ENCODE assay signal across 13 cellular contexts in the genomic region with DNA sequence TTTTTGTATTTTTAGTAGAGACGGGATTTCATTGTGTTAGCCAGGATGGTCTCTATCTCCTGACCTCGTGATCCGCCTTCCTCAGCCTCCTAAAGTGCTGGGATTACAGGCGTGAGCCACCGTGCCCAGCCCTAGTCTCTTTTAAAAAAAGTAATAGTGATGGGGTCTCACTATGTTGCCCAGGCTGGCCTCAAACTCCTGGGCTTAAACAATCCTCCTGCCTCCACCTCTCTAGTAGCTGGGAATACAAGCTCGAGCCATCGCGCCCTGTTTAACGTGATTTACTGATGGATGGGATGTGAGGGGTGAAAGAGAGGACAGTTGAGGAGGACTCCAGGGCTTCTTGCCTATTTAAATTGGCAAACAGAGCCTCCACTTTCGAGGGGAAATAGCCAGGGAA. TPM values are rescaled to one million over a fixed set of nuclear protein-coding genes. Genes with fewer than 3 reads are reported as not detected.
DNase-seq lines count a peak whose midpoint lies in the region; ATAC-seq, FAIRE-seq and TF ChIP-seq lines count a peak whose summit lies in the region.
"Not testable (repeated sequence)": the region's sequence is repeated elsewhere in the genome, so short reads cannot be mapped to it uniquely, and the experiment has no call there.
"Had no signal": no experiment of that assay in that cellular context is flagged by ENCODE, and none has a peak within 500 bp of the region (broad histone marks: within the 10 kb centered on the region; RNA-seq: fewer than 3 reads in every experiment).

No MANE protein-coding gene starts in this region.

- H3K9ac ChIP-seq in BLaER1: 0 out of 2 replicates have a peak overlapping the region, but pooled peaks have one; percentile 4
- not testable (repeated sequence) for H3K9ac ChIP-seq in K562 (ENCODE audit: insufficient read depth in 1 of 2, low read depth in 2 of 2, low read length in 2 of 2); neural progenitor cell

- not testable (repeated sequence) for H3K27ac ChIP-seq in BLaER1; K562 (ENCODE audit: extremely low read depth, low read depth, low read length); neural progenitor cell

- not testable (repeated sequence) for TF ChIP-seq POLR2A in K562 (conservative IDR thresholded peaks at IDR 0.05)

- H3K27me3 Mint-ChIP-seq in T-helper 17 cell; natural killer cell treated with Interleukin-12 subunit alpha and Interleukin-12 subunit beta and Interleukin-15 and Interleukin-18, amount 100 ng/mL, for 72 hours; neural progenitor cell (ENCODE audit: insufficient read depth, low read depth): not testable (repeated sequence)

- peaks cover 29% of the 10 kb centered on the region for H3K4me1 ChIP-seq in BLaER1
- H3K4me1 ChIP-seq in K562 (replicated peaks in 1 of 2; ENCODE audit: control insufficient read depth in 2 of 2, insufficient read depth in 2 of 2, low read length in 2 of 2): peaks cover 10 to 13% of the 10 kb centered on the region in 2 experiments; a peak in 4 of 5 replicates
- H3K4me1 ChIP-seq in neural progenitor cell: not testable (repeated sequence)

- H2AFZ ChIP-seq in K562 (ENCODE audit: low read depth, low read length); neural progenitor cell (replicated peaks): not testable (repeated sequence)

- H3K36me3 ChIP-seq in BLaER1; K562 (ENCODE audit: control insufficient read depth, insufficient read depth, low read length); neural progenitor cell: not testable (repeated sequence)

- H3K4me3 Mint-ChIP-seq in T-helper 17 cell; natural killer cell treated with Interleukin-12 subunit alpha and Interleukin-12 subunit beta and Interleukin-15 and Interleukin-18, amount 100 ng/mL, for 72 hours; stimulated activated effector memory CD8-positive, alpha-beta T cell treated with anti-CD3 and anti-CD28 coated beads, Interleukin-12 subunit alpha, Interleukin-12 subunit beta, amount 100 ng/mL, for 72 hours: not testable (repeated sequence)
- peak overlapping the region; percentile 7 for H3K4me3 Mint-ChIP-seq in neural progenitor cell

- not testable (repeated sequence) for BruUV-seq in K562 (replicated peaks; lab: Mats Ljungman, UMichigan)

- TF ChIP-seq RAD21 in K562 (CRISPR knock-in tag; conservative IDR thresholded peaks at IDR 0.05 in 1 of 2, IDR thresholded peaks at IDR 0.05 in 1 of 2): not testable (repeated sequence)

- 49% methylated on average over 10 of the region's 10 CpGs for WGBS in K562 (ENCODE audit: insufficient coverage, low coverage, missing lambda C conversion rate)

- CTCF ChIA-PET in K562 (lab: Yijun Ruan, JAX; ENCODE audit: low intra/inter-chr PET ratio): interaction anchor here (5.2 kb wide), 1 partner anchor 43 kb away, joined by 100 read pairs; the partner anchor contains the start of gene AANAT

- intact Hi-C loops in K562 (cut with micrococcal nuclease): loop anchor here (5.0 kb wide), 2 partner anchors 39 to 206 kb away; no protein-coding TSS in a partner anchor

- not testable (repeated sequence) for H3K4me2 ChIP-seq in BLaER1; K562 (ENCODE audit: insufficient read depth, low read length); neural progenitor cell

- peaks cover 25% of the 10 kb centered on the region for H3K4me1 Mint-ChIP-seq in T-helper 17 cell
- H3K4me1 Mint-ChIP-seq in natural killer cell treated with Interleukin-12 subunit alpha and Interleukin-12 subunit beta and Interleukin-15 and Interleukin-18, amount 100 ng/mL, for 72 hours (ENCODE audit: low read depth in 2 of 2): peaks cover 18 to 36% of the 10 kb centered on the region in 2 donors
- H3K4me1 Mint-ChIP-seq in neural progenitor cell: peaks cover 11% of the 10 kb centered on the region
- peaks cover 42% of the 10 kb centered on the region for H3K4me1 Mint-ChIP-seq in stimulated activated effector memory CD8-positive, alpha-beta T cell treated with anti-CD3 and anti-CD28 coated beads, Interleukin-12 subunit alpha, Interleukin-12 subunit beta, amount 100 ng/mL, for 72 hours

- H3K79me2 ChIP-seq in K562 (ENCODE audit: control insufficient read depth, insufficient read depth, low read length); neural progenitor cell (ENCODE audit: low read depth): not testable (repeated sequence)

- DNase-seq in T-helper 17 cell; K562 (ENCODE audit: extremely low read depth in 1 of 4, low spot score in 3 of 4); natural killer cell treated with Interleukin-12 subunit alpha and Interleukin-12 subunit beta and Interleukin-15 and Interleukin-18, amount 100 ng/mL, for 72 hours (ENCODE audit: low spot score); neural progenitor cell (ENCODE audit: low spot score); stimulated activated effector memory CD8-positive, alpha-beta T cell treated with anti-CD3 and anti-CD28 coated beads, Interleukin-12 subunit alpha, Interleukin-12 subunit beta, amount 100 ng/mL, for 72 hours (ENCODE audit: low spot score in 2 of 2): not testable (repeated sequence)

- not testable (repeated sequence) for H3F3A ChIP-seq in neural progenitor cell (ENCODE audit: low read depth)

- not testable (repeated sequence) for H3K27me3 ChIP-seq in BLaER1; K562 (ENCODE audit: control insufficient read depth in 2 of 2, insufficient read depth in 2 of 2, low read length in 2 of 2)
- H3K27me3 ChIP-seq in neural progenitor cell: peaks cover 20% of the 10 kb centered on the region

- H3K4me3 ChIP-seq in BLaER1, K562, neural progenitor cell: not testable (repeated sequence)

- not testable (repeated sequence) for H3K36me3 Mint-ChIP-seq in T-helper 17 cell (ENCODE audit: low read depth); natural killer cell treated with Interleukin-12 subunit alpha and Interleukin-12 subunit beta and Interleukin-15 and Interleukin-18, amount 100 ng/mL, for 72 hours; neural progenitor cell; stimulated activated effector memory CD8-positive, alpha-beta T cell treated with anti-CD3 and anti-CD28 coated beads, Interleukin-12 subunit alpha, Interleukin-12 subunit beta, amount 100 ng/mL, for 72 hours

- not testable (repeated sequence) for TF ChIP-seq CTCF in K562 (IDR thresholded peaks at IDR 0.05 in 2 of 3, conservative IDR thresholded peaks at IDR 0.05 in 1 of 3; ENCODE audit: insufficient read depth in 2 of 3, low read depth in 1 of 3, low read length in 3 of 3); neural progenitor cell (IDR thresholded peaks at IDR 0.05)

- in situ Hi-C loops in K562 (cut with MboI): loop anchor here (5.0 kb wide), 3 partner anchors 41 to 206 kb away; partner anchors contain the start of gene AANAT

- POLR2A ChIA-PET in K562 (lab: Yijun Ruan, JAX): interaction anchor here (0.5 to 1.7 kb wide), 8 partner anchors 20 to 568 kb away, joined by 3 to 8 read pairs (median 4); no protein-coding TSS in a partner anchor

- not testable (repeated sequence) for H4K20me1 ChIP-seq in BLaER1; K562 (replicated peaks; ENCODE audit: control insufficient read depth, insufficient read depth, low read length); neural progenitor cell (ENCODE audit: low read depth)

- not testable (repeated sequence) for FAIRE-seq in K562 (lab: Jason Lieb, UNC)

- not testable (repeated sequence) for H3K9me3 Mint-ChIP-seq in natural killer cell treated with Interleukin-12 subunit alpha and Interleukin-12 subunit beta and Interleukin-15 and Interleukin-18, amount 100 ng/mL, for 72 hours; neural progenitor cell; stimulated activated effector memory CD8-positive, alpha-beta T cell treated with anti-CD3 and anti-CD28 coated beads, Interleukin-12 subunit alpha, Interleukin-12 subunit beta, amount 100 ng/mL, for 72 hours

- H3K27ac Mint-ChIP-seq in T-helper 17 cell: peak overlapping the region; percentile 92
- H3K27ac Mint-ChIP-seq in natural killer cell treated with Interleukin-12 subunit alpha and Interleukin-12 subunit beta and Interleukin-15 and Interleukin-18, amount 100 ng/mL, for 72 hours: peak overlapping the region; percentile 29 to 89
- H3K27ac Mint-ChIP-seq in neural progenitor cell: not testable (repeated sequence)
- H3K27ac Mint-ChIP-seq in stimulated activated effector memory CD8-positive, alpha-beta T cell treated with anti-CD3 and anti-CD28 coated beads, Interleukin-12 subunit alpha, Interleukin-12 subunit beta, amount 100 ng/mL, for 72 hours: peak overlapping the region; percentile 71

- H3K9me1 ChIP-seq in K562 (ENCODE audit: control insufficient read depth, insufficient read depth, low read length): not testable (repeated sequence)

- not testable (repeated sequence) for ATAC-seq in T-helper 17 cell; K562; natural killer cell treated with Interleukin-12 subunit alpha and Interleukin-12 subunit beta and Interleukin-15 and Interleukin-18, amount 100 ng/mL, for 72 hours; stimulated activated effector memory CD8-positive, alpha-beta T cell treated with anti-CD3 and anti-CD28 coated beads, Interleukin-12 subunit alpha, Interleukin-12 subunit beta, amount 100 ng/mL, for 72 hours

- H3K9me3 ChIP-seq in BLaER1; T-helper 17 cell (ENCODE audit: control insufficient read depth, low read length, poor library complexity, severe bottlenecking); K562 (replicated peaks; ENCODE audit: control insufficient read depth, insufficient read depth, low read depth, low read length); neural progenitor cell (ENCODE audit: low read depth): not testable (repeated sequence)

- TF ChIP-seq EP300 in K562 (IDR thresholded peaks at IDR 0.05; ENCODE audit: low read length): not testable (repeated sequence)

RNA-seq across cellular contexts. Expression of gene RHBDF2, which starts 7.2 kb away (rescaled TPM):
- total RNA-seq in T-helper 17 cell (10 to 100 TPM; 38.3 to 48.7 TPM), K562 (2014; rRNA removed) (1.5 and 4.0 TPM in 2 replicates), K562 (2014; rRNA removed; fragmentation: Illumina TruSeq; extraction: Trizol) (0.19 and 0.47 TPM in 2 replicates), K562 (2015; rRNA removed; fragmentation: Illumina TruSeq; extraction: Trizol) (0.65 and 0.75 TPM in 2 replicates), K562 (2021) (2.3 and 2.8 TPM in 2 replicates), neural progenitor cell (ENCODE audit: low replicate concordance) (0.79 and 5.0 TPM in 2 replicates)
- total RNA-seq in K562 (2011; cell fraction: chromatin; rRNA removed; ENCODE audit: low replicate concordance): 5.1 and 22.6 TPM in 2 replicates
- 12.2 and 15.7 TPM in 2 replicates for total RNA-seq in K562 (2011; cell fraction: nucleolus; rRNA removed)
- 4.0 and 6.5 TPM in 2 replicates for total RNA-seq in K562 (2011; cell fraction: nucleoplasm; rRNA removed)
- polyA plus RNA-seq in K562 (2011; rRNA removed) (1.1 and 3.1 TPM in 2 replicates), K562 (2014; fragmentation: Illumina TruSeq; extraction: Trizol) (1.3 and 1.6 TPM in 2 replicates), K562 (2014; fragmentation: Nextera tagmentation; extraction: Ambion mirVana) (under 1 TPM; 0.04 to 0.06 TPM), K562 (2014; rRNA removed) (1.5 and 1.6 TPM in 2 replicates)
- 1.7 and 6.2 TPM in 2 replicates for polyA plus RNA-seq in K562 (2011; cell fraction: cytosol; rRNA removed)
- polyA plus RNA-seq in K562 (2011; cell fraction: nucleus; rRNA removed): 8.1 and 13.7 TPM in 2 replicates
- 1.5 and 1.7 TPM in 2 replicates for polyA plus RNA-seq in K562 (2012)
- polyA minus RNA-seq in K562 (2011; rRNA and poly(A)+ RNA removed): 0.74 and 1.6 TPM in 2 replicates
- polyA minus RNA-seq in K562 (2011; cell fraction: cytosol; rRNA and poly(A)+ RNA removed): 2.7 and 6.3 TPM in 2 replicates
- 4.7 and 5.3 TPM in 2 replicates for polyA minus RNA-seq in K562 (2011; cell fraction: nucleus; rRNA and poly(A)+ RNA removed)
- total RNA-seq in natural killer cell treated with Interleukin-12 subunit alpha and Interleukin-12 subunit beta and Interleukin-15 and Interleukin-18, amount 100 ng/mL, for 72 hours: 100 to 1,000 TPM; 156 to 234 TPM

RNA-seq across cellular contexts. Expression of gene CYGB, which starts 29.0 kb away (rescaled TPM):
- total RNA-seq in T-helper 17 cell (not detected), K562 (2014; rRNA removed) (0.95 TPM in 1 of 2 replicates, not detected in the other), K562 (2014; rRNA removed; fragmentation: Illumina TruSeq; extraction: Trizol) (0.16 TPM in 1 of 2 replicates, not detected in the other), K562 (2015; rRNA removed; fragmentation: Illumina TruSeq; extraction: Trizol) (not detected in 2 replicates), K562 (2021) (0.13 and 0.24 TPM in 2 replicates), neural progenitor cell (ENCODE audit: low replicate concordance) (1.1 TPM in 1 of 2 replicates, not detected in the other)
- total RNA-seq in K562 (2011; cell fraction: chromatin; rRNA removed; ENCODE audit: low replicate concordance): 0.84 TPM in 1 of 2 replicates, not detected in the other
- 0.66 TPM in 1 of 2 replicates, not detected in the other for total RNA-seq in K562 (2011; cell fraction: nucleolus; rRNA removed)
- 1.2 TPM in 1 of 2 replicates, not detected in the other for total RNA-seq in K562 (2011; cell fraction: nucleoplasm; rRNA removed)
- polyA plus RNA-seq in K562 (2011; rRNA removed) (0.05 and 0.08 TPM in 2 replicates), K562 (2014; fragmentation: Illumina TruSeq; extraction: Trizol) (0.54 TPM in 1 of 2 replicates, not detected in the other), K562 (2014; fragmentation: Nextera tagmentation; extraction: Ambion mirVana) (not detected), K562 (2014; rRNA removed) (0.11 and 0.12 TPM in 2 replicates)
- polyA plus RNA-seq in K562 (2011; cell fraction: cytosol; rRNA removed): 0.18 and 0.40 TPM in 2 replicates
- 0.20 and 0.38 TPM in 2 replicates for polyA plus RNA-seq in K562 (2011; cell fraction: nucleus; rRNA removed)
- polyA plus RNA-seq in K562 (2012): 0.09 and 0.24 TPM in 2 replicates
- polyA minus RNA-seq in K562 (2011; rRNA and poly(A)+ RNA removed): not detected in 2 replicates
- not detected in 2 replicates for polyA minus RNA-seq in K562 (2011; cell fraction: cytosol; rRNA and poly(A)+ RNA removed)
- not detected in 2 replicates for polyA minus RNA-seq in K562 (2011; cell fraction: nucleus; rRNA and poly(A)+ RNA removed)
- total RNA-seq in natural killer cell treated with Interleukin-12 subunit alpha and Interleukin-12 subunit beta and Interleukin-15 and Interleukin-18, amount 100 ng/mL, for 72 hours: 1 to 10 TPM; 1.0 to 2.9 TPM
- total RNA-seq: CD4-positive, alpha-beta T cell; CD8-positive, alpha-beta memory T cell had no signal
- polyA plus RNA-seq: CD14-positive monocyte, GM12878 had no signal

RNA-seq across cellular contexts. Expression of gene PRCD, which starts 31.4 kb away (rescaled TPM):
- total RNA-seq in T-helper 17 cell: 1 to 10 TPM in 1 of 2 donors, not detected in 1; 1.1 TPM
- total RNA-seq in K562 (2011; cell fraction: chromatin; rRNA removed; ENCODE audit: low replicate concordance): 0.14 TPM in 1 of 2 replicates, not detected in the other
- total RNA-seq in K562 (2011; cell fraction: nucleolus; rRNA removed): not detected in 2 replicates
- total RNA-seq in K562 (2011; cell fraction: nucleoplasm; rRNA removed): not detected in 2 replicates
- not detected in 2 replicates for total RNA-seq in K562 (2014; rRNA removed)
- total RNA-seq in K562 (2014; rRNA removed; fragmentation: Illumina TruSeq; extraction: Trizol): not detected in 2 replicates
- total RNA-seq in K562 (2015; rRNA removed; fragmentation: Illumina TruSeq; extraction: Trizol): not detected in 2 replicates
- 0.27 TPM in 1 of 2 replicates, not detected in the other for total RNA-seq in K562 (2021)
- polyA plus RNA-seq in K562 (2011; rRNA removed): 0.20 and 0.39 TPM in 2 replicates
- polyA plus RNA-seq in K562 (2011; cell fraction: cytosol; rRNA removed): not detected in 2 replicates
- 0.10 and 0.13 TPM in 2 replicates for polyA plus RNA-seq in K562 (2011; cell fraction: nucleus; rRNA removed)
- polyA plus RNA-seq in K562 (2012): 0.26 and 0.65 TPM in 2 replicates
- not detected in 2 replicates for polyA plus RNA-seq in K562 (2014; fragmentation: Illumina TruSeq; extraction: Trizol)
- under 1 TPM in 1 of 2 experiments, not detected in 1; 0.25 TPM for polyA plus RNA-seq in K562 (2014; fragmentation: Nextera tagmentation; extraction: Ambion mirVana)
- polyA plus RNA-seq in K562 (2014; rRNA removed): 0.21 TPM in 1 of 2 replicates, not detected in the other
- 0.07 TPM in 1 of 2 replicates, not detected in the other for polyA minus RNA-seq in K562 (2011; rRNA and poly(A)+ RNA removed)
- polyA minus RNA-seq in K562 (2011; cell fraction: cytosol; rRNA and poly(A)+ RNA removed): not detected in 2 replicates
- polyA minus RNA-seq in K562 (2011; cell fraction: nucleus; rRNA and poly(A)+ RNA removed): not detected in 2 replicates
- total RNA-seq in natural killer cell treated with Interleukin-12 subunit alpha and Interleukin-12 subunit beta and Interleukin-15 and Interleukin-18, amount 100 ng/mL, for 72 hours: under 1 TPM in 1 of 2 donors, not detected in 1; 0.78 TPM
- 0.09 TPM in 1 of 2 replicates, not detected in the other for total RNA-seq in neural progenitor cell (ENCODE audit: low replicate concordance)
- total RNA-seq: CD4-positive, alpha-beta T cell had no signal
- polyA plus RNA-seq: CD14-positive monocyte had no signal

RNA-seq across cellular contexts. Expression of gene AANAT, which starts 41.1 kb away (rescaled TPM):
- total RNA-seq in T-helper 17 cell (not detected), K562 (2014; rRNA removed) (not detected in 2 replicates), K562 (2014; rRNA removed; fragmentation: Illumina TruSeq; extraction: Trizol) (not detected in 2 replicates), K562 (2015; rRNA removed; fragmentation: Illumina TruSeq; extraction: Trizol) (not detected in 2 replicates), K562 (2021) (not detected in 2 replicates), neural progenitor cell (ENCODE audit: low replicate concordance) (not detected in 2 replicates)
- total RNA-seq in K562 (2011; cell fraction: chromatin; rRNA removed; ENCODE audit: low replicate concordance): not detected in 2 replicates
- not detected in 2 replicates for total RNA-seq in K562 (2011; cell fraction: nucleolus; rRNA removed)
- total RNA-seq in K562 (2011; cell fraction: nucleoplasm; rRNA removed): not detected in 2 replicates
- polyA plus RNA-seq in K562 (2011; rRNA removed) (not detected in 2 replicates), K562 (2014; fragmentation: Illumina TruSeq; extraction: Trizol) (not detected in 2 replicates), K562 (2014; fragmentation: Nextera tagmentation; extraction: Ambion mirVana) (not detected), K562 (2014; rRNA removed) (not detected in 2 replicates)
- polyA plus RNA-seq in K562 (2011; cell fraction: cytosol; rRNA removed): not detected in 2 replicates
- not detected in 2 replicates for polyA plus RNA-seq in K562 (2011; cell fraction: nucleus; rRNA removed)
- not detected in 2 replicates for polyA plus RNA-seq in K562 (2012)
- polyA minus RNA-seq in K562 (2011; rRNA and poly(A)+ RNA removed): not detected in 2 replicates
- not detected in 2 replicates for polyA minus RNA-seq in K562 (2011; cell fraction: cytosol; rRNA and poly(A)+ RNA removed)
- polyA minus RNA-seq in K562 (2011; cell fraction: nucleus; rRNA and poly(A)+ RNA removed): not detected in 2 replicates
- total RNA-seq in natural killer cell treated with Interleukin-12 subunit alpha and Interleukin-12 subunit beta and Interleukin-15 and Interleukin-18, amount 100 ng/mL, for 72 hours: under 1 TPM in 1 of 2 donors, not detected in 1; 0.78 TPM
- total RNA-seq: CD8-positive, alpha-beta memory T cell; GM23248; H1 had no signal
- polyA plus RNA-seq: AG04450; CD14-positive monocyte; CD8-positive, alpha-beta memory T cell; GM12878; GM23248 had no signal

RNA-seq across cellular contexts. Expression of gene UBE2O, which starts 55.5 kb away (rescaled TPM):
- total RNA-seq in T-helper 17 cell (10 to 100 TPM; 29.1 to 38.9 TPM), K562 (2014; rRNA removed) (20.5 and 21.6 TPM in 2 replicates), K562 (2014; rRNA removed; fragmentation: Illumina TruSeq; extraction: Trizol) (8.8 and 10.0 TPM in 2 replicates), K562 (2015; rRNA removed; fragmentation: Illumina TruSeq; extraction: Trizol) (13.3 and 15.6 TPM in 2 replicates), K562 (2021) (36.8 and 39.7 TPM in 2 replicates), neural progenitor cell (ENCODE audit: low replicate concordance) (20.6 and 46.6 TPM in 2 replicates)
- total RNA-seq in K562 (2011; cell fraction: chromatin; rRNA removed; ENCODE audit: low replicate concordance): 48.0 and 101 TPM in 2 replicates
- 46.3 and 49.0 TPM in 2 replicates for total RNA-seq in K562 (2011; cell fraction: nucleolus; rRNA removed)
- 34.9 and 41.1 TPM in 2 replicates for total RNA-seq in K562 (2011; cell fraction: nucleoplasm; rRNA removed)
- polyA plus RNA-seq in K562 (2011; rRNA removed) (12.6 and 20.8 TPM in 2 replicates), K562 (2014; fragmentation: Illumina TruSeq; extraction: Trizol) (24.5 and 25.4 TPM in 2 replicates), K562 (2014; fragmentation: Nextera tagmentation; extraction: Ambion mirVana) (1 to 10 TPM; 1.6 to 1.7 TPM), K562 (2014; rRNA removed) (15.6 and 22.1 TPM in 2 replicates)
- polyA plus RNA-seq in K562 (2011; cell fraction: cytosol; rRNA removed): 9.9 and 13.8 TPM in 2 replicates
- polyA plus RNA-seq in K562 (2011; cell fraction: nucleus; rRNA removed): 60.0 and 60.8 TPM in 2 replicates
- 24.4 and 24.9 TPM in 2 replicates for polyA plus RNA-seq in K562 (2012)
- 56.4 and 69.3 TPM in 2 replicates for polyA minus RNA-seq in K562 (2011; rRNA and poly(A)+ RNA removed)
- polyA minus RNA-seq in K562 (2011; cell fraction: cytosol; rRNA and poly(A)+ RNA removed): 26.6 and 31.1 TPM in 2 replicates
- 11.0 and 22.8 TPM in 2 replicates for polyA minus RNA-seq in K562 (2011; cell fraction: nucleus; rRNA and poly(A)+ RNA removed)
- 10 to 100 TPM; 46.7 to 66.9 TPM for total RNA-seq in natural killer cell treated with Interleukin-12 subunit alpha and Interleukin-12 subunit beta and Interleukin-15 and Interleukin-18, amount 100 ng/mL, for 72 hours
